In genomic region chr3:65539620-65540019, GRCh38 we compare ENCODE assay signal across 1 cellular context.
TF ChIP-seq lines count a peak whose summit lies in the region.

No MANE protein-coding gene starts in this region.

TF ChIP-seq in SK-N-SH treated with all-trans-retinoic acid at 6 μM for 48 hours, 23 proteins besides CTCF, POLR2A, EP300 and RAD21 (continued from another document):
- TF ChIP-seq, protein P1, sequence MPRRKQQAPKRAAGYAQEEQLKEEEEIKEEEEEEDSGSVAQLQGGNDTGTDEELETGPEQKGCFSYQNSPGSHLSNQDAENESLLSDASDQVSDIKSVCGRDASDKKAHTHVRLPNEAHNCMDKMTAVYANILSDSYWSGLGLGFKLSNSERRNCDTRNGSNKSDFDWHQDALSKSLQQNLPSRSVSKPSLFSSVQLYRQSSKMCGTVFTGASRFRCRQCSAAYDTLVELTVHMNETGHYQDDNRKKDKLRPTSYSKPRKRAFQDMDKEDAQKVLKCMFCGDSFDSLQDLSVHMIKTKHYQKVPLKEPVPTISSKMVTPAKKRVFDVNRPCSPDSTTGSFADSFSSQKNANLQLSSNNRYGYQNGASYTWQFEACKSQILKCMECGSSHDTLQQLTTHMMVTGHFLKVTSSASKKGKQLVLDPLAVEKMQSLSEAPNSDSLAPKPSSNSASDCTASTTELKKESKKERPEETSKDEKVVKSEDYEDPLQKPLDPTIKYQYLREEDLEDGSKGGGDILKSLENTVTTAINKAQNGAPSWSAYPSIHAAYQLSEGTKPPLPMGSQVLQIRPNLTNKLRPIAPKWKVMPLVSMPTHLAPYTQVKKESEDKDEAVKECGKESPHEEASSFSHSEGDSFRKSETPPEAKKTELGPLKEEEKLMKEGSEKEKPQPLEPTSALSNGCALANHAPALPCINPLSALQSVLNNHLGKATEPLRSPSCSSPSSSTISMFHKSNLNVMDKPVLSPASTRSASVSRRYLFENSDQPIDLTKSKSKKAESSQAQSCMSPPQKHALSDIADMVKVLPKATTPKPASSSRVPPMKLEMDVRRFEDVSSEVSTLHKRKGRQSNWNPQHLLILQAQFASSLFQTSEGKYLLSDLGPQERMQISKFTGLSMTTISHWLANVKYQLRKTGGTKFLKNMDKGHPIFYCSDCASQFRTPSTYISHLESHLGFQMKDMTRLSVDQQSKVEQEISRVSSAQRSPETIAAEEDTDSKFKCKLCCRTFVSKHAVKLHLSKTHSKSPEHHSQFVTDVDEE (CRISPR knock-in tag; IDR thresholded peaks at IDR 0.05): no peak
- no peak for TF ChIP-seq ESRRG (CRISPR knock-in tag; IDR thresholded peaks at IDR 0.05)
- TF ChIP-seq ZNF565 (CRISPR knock-in tag; conservative IDR thresholded peaks at IDR 0.05; ENCODE audit: low read depth): no peak
- TF ChIP-seq, protein P2, sequence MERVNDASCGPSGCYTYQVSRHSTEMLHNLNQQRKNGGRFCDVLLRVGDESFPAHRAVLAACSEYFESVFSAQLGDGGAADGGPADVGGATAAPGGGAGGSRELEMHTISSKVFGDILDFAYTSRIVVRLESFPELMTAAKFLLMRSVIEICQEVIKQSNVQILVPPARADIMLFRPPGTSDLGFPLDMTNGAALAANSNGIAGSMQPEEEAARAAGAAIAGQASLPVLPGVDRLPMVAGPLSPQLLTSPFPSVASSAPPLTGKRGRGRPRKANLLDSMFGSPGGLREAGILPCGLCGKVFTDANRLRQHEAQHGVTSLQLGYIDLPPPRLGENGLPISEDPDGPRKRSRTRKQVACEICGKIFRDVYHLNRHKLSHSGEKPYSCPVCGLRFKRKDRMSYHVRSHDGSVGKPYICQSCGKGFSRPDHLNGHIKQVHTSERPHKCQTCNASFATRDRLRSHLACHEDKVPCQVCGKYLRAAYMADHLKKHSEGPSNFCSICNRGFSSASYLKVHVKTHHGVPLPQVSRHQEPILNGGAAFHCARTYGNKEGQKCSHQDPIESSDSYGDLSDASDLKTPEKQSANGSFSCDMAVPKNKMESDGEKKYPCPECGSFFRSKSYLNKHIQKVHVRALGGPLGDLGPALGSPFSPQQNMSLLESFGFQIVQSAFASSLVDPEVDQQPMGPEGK (CRISPR knock-in tag; IDR thresholded peaks at IDR 0.05; ENCODE audit: borderline replicate concordance): no peak
- TF ChIP-seq ISL1 (CRISPR knock-in tag; IDR thresholded peaks at IDR 0.05): no peak
